Comparison of ENCODE assay signal across 1 cellular context in genomic region chr2:43239981-43240761, GRCh38.
TF ChIP-seq lines count a peak whose summit lies in the region.

No MANE protein-coding gene starts in this region.

TF ChIP-seq in K562, 482 proteins besides CTCF, POLR2A, EP300 and RAD21 (continued from another document):
- TF ChIP-seq ATF2 (CRISPR knock-in tag; IDR thresholded peaks at IDR 0.05) (no peak), HBP1 (CRISPR knock-in tag; IDR thresholded peaks at IDR 0.05) (no peak), CEBPZ (IDR thresholded peaks at IDR 0.05; ENCODE audit: borderline replicate concordance, low read depth, low read length) (no peak), SMARCC2 (IDR thresholded peaks at IDR 0.05; ENCODE audit: low read depth) (no peak), PML (IDR thresholded peaks at IDR 0.05; ENCODE audit: low read length) (no peak), RBM22 (IDR thresholded peaks at IDR 0.05; ENCODE audit: low read depth, low read length, poor library complexity, severe bottlenecking) (no peak), BACH1 (tag; IDR thresholded peaks at IDR 0.05) (no peak), RAD51 (IDR thresholded peaks at IDR 0.05; ENCODE audit: borderline replicate concordance, low read depth) (no peak), ZNF511 (CRISPR knock-in tag; IDR thresholded peaks at IDR 0.05) (no peak), ZNF282 (CRISPR knock-in tag; IDR thresholded peaks at IDR 0.05) (no peak), MAZ (CRISPR knock-in tag; conservative IDR thresholded peaks at IDR 0.05 in 1 of 2, IDR thresholded peaks at IDR 0.05 in 1 of 2) (no peak), EP400 (IDR thresholded peaks at IDR 0.05) (no peak), ZNF644 (tag; IDR thresholded peaks at IDR 0.05; ENCODE audit: low read depth) (no peak), POLR2AphosphoS5 (IDR thresholded peaks at IDR 0.05; ENCODE audit: control insufficient read depth, insufficient read depth, low read depth, low read length) (no peak), FOXO4 (CRISPR knock-in tag; IDR thresholded peaks at IDR 0.05) (no peak)
